In genomic region chr11:66559141-66559861, GRCh38 we compare ENCODE assay signal across 9 cellular contexts. TPM values are rescaled to one million over a fixed set of nuclear protein-coding genes. Genes with fewer than 3 reads are reported as not detected.
DNase-seq lines count a peak whose midpoint lies in the region; ATAC-seq, FAIRE-seq and TF ChIP-seq lines count a peak whose summit lies in the region.
"Had no signal": no experiment of that assay in that cellular context is flagged by ENCODE, and none has a peak within 500 bp of the region (broad histone marks: within the 10 kb centered on the region; RNA-seq: fewer than 3 reads in every experiment).

No MANE protein-coding gene starts in this region.

- intact Hi-C loops in K562 (cut with micrococcal nuclease) (no loop called here), natural killer cell (cut with micrococcal nuclease) (no loop called here)

- no TSS peak for BruUV-seq in K562 (replicated peaks; lab: Mats Ljungman, UMichigan)

- H3K27me3 ChIP-seq in K562 (ENCODE audit: control insufficient read depth in 2 of 2, insufficient read depth in 2 of 2, low read length in 2 of 2) (no peaks in the 10 kb centered on the region), suprapubic skin (peaks cover 9% of the 10 kb centered on the region)

- ATAC-seq in K562 (peak; percentile 88), natural killer cell (peak in 2 of 3 donors; percentile 87 to 89)

- peak; percentile 35 for DNase-seq in AG08395 (ENCODE audit: low spot score)
- DNase-seq in RPMI7951 (ENCODE audit: low read depth) = peak; percentile 19
- peak; percentile 70 to 96 (median 93) for DNase-seq in K562 (ENCODE audit: extremely low read depth in 1 of 4, low spot score in 3 of 4)
- DNase-seq in natural killer cell = no peak
- DNase-seq in mesenteric fat pad (ENCODE audit: low spot score) = no peak
- no peak for DNase-seq in GOT3 (lab: John Stamatoyannopoulos, UW)
- DNase-seq in suprapubic skin (ENCODE audit: low spot score in 2 of 2) = no peak
- DNase-seq in NK-92 (lab: John Stamatoyannopoulos, UW; ENCODE audit: unreplicated experiment) = no peak

- H3K4me1 ChIP-seq in K562 (replicated peaks in 1 of 2; ENCODE audit: control insufficient read depth in 2 of 2, insufficient read depth in 2 of 2, low read length in 2 of 2) = peaks cover 8 to 38% of the 10 kb centered on the region in 2 experiments; a peak in 4 of 5 replicates
- H3K4me1 ChIP-seq in suprapubic skin = peaks cover 10% of the 10 kb centered on the region

- 39% methylated on average over 34 of the region's 49 CpGs for WGBS in K562 (ENCODE audit: insufficient coverage, low coverage, missing lambda C conversion rate)
- WGBS in suprapubic skin = 15% methylated on average over 16 of the region's 49 CpGs

- H3K4me3 ChIP-seq in K562 (no peak overlapping the region), suprapubic skin (no peak overlapping the region)

- no peak for FAIRE-seq in K562 (lab: Jason Lieb, UNC)

- H3K9me3 ChIP-seq in K562 (replicated peaks; ENCODE audit: control insufficient read depth, insufficient read depth, low read depth, low read length) (no peaks in the 10 kb centered on the region), suprapubic skin (no peaks in the 10 kb centered on the region)

- TF ChIP-seq EP300 in K562 (IDR thresholded peaks at IDR 0.05; ENCODE audit: low read length) = no peak
- no peak for TF ChIP-seq EP300 in suprapubic skin (IDR thresholded peaks at IDR 0.05)

- H3K36me3 ChIP-seq in K562 (ENCODE audit: control insufficient read depth, insufficient read depth, low read length) = no peaks in the 10 kb centered on the region
- H3K36me3 ChIP-seq in suprapubic skin = peaks cover 9% of the 10 kb centered on the region

- H2AFZ ChIP-seq in K562 (ENCODE audit: low read depth, low read length) = peak overlapping the region; percentile 96

- H3K9me1 ChIP-seq in K562 (ENCODE audit: control insufficient read depth, insufficient read depth, low read length) = no peaks in the 10 kb centered on the region

- H3K9ac ChIP-seq in K562 (ENCODE audit: insufficient read depth in 1 of 2, low read depth in 2 of 2, low read length in 2 of 2) = peak overlapping the region in 1 of 2 experiments; percentile 82; a peak in 2 of 4 replicates

- no peak for TF ChIP-seq POLR2A in K562 (conservative IDR thresholded peaks at IDR 0.05)
- TF ChIP-seq POLR2A in suprapubic skin (IDR thresholded peaks at IDR 0.05) = no peak

- CTCF ChIA-PET in K562 (lab: Yijun Ruan, JAX; ENCODE audit: low intra/inter-chr PET ratio) = no interaction called here

- no peak overlapping the region for H3K4me3 Mint-ChIP-seq in natural killer cell

- in situ Hi-C loops in K562 (cut with MboI) = loop anchor here (10.0 kb wide), 1 partner anchor 256 kb away; no protein-coding TSS in a partner anchor

- H3K79me2 ChIP-seq in K562 (ENCODE audit: control insufficient read depth, insufficient read depth, low read length) = no peaks in the 10 kb centered on the region

- H3K27ac ChIP-seq in K562 (ENCODE audit: extremely low read depth, low read depth, low read length) = no peak overlapping the region
- no peak overlapping the region for H3K27ac ChIP-seq in suprapubic skin

- peaks cover 0 to 7% of the 10 kb centered on the region in 2 donors for H3K27me3 Mint-ChIP-seq in natural killer cell (ENCODE audit: low read depth in 2 of 2)

- H3K27ac Mint-ChIP-seq in natural killer cell = no peak overlapping the region

- POLR2A ChIA-PET in K562 (lab: Yijun Ruan, JAX) = interaction anchor here (0.6 to 3.6 kb wide), 5 partner anchors 8 to 549 kb away, joined by 3 to 15 read pairs (median 7); partner anchors contain the start of genes CTSF and RBM4

- TF ChIP-seq CTCF in K562 (IDR thresholded peaks at IDR 0.05 in 2 of 3, conservative IDR thresholded peaks at IDR 0.05 in 1 of 3; ENCODE audit: insufficient read depth in 2 of 3, low read depth in 1 of 3, low read length in 3 of 3) (no peak), natural killer cell (IDR thresholded peaks at IDR 0.05) (no peak), suprapubic skin (IDR thresholded peaks at IDR 0.05) (no peak)

- no peaks in the 10 kb centered on the region for H4K20me1 ChIP-seq in K562 (replicated peaks; ENCODE audit: control insufficient read depth, insufficient read depth, low read length)

- no peak for TF ChIP-seq RAD21 in K562 (CRISPR knock-in tag; conservative IDR thresholded peaks at IDR 0.05 in 1 of 2, IDR thresholded peaks at IDR 0.05 in 1 of 2)

- H3K36me3 Mint-ChIP-seq in natural killer cell = no peaks in the 10 kb centered on the region
- H3K36me3 Mint-ChIP-seq: CD4-positive, alpha-beta memory T cell had no signal

- H3K9me3 Mint-ChIP-seq in natural killer cell = no peaks in the 10 kb centered on the region
- H3K9me3 Mint-ChIP-seq: CD4-positive, alpha-beta memory T cell had no signal

- no peak overlapping the region; the same call in 1 of the 2 replicates for H3K4me2 ChIP-seq in K562 (ENCODE audit: insufficient read depth, low read length)

- no peaks in the 10 kb centered on the region for H3K4me1 Mint-ChIP-seq in natural killer cell

RNA-seq across cellular contexts. Expression of gene CTSF, which starts 9.1 kb away (rescaled TPM):
- total RNA-seq in RPMI7951 (2014; rRNA removed; shearing (Covaris generic)) = 26.3 and 27.5 TPM in 2 replicates
- 11.2 and 25.9 TPM in 2 replicates for total RNA-seq in K562 (2011; cell fraction: chromatin; rRNA removed; ENCODE audit: low replicate concordance)
- total RNA-seq in K562 (2011; cell fraction: nucleolus; rRNA removed) = 19.1 and 23.5 TPM in 2 replicates
- 14.6 and 15.1 TPM in 2 replicates for total RNA-seq in K562 (2011; cell fraction: nucleoplasm; rRNA removed)
- total RNA-seq in K562 (2014; rRNA removed) (4.0 and 5.6 TPM in 2 replicates), K562 (2014; rRNA removed; fragmentation: Illumina TruSeq; extraction: Trizol) (2.6 and 3.8 TPM in 2 replicates), K562 (2015; rRNA removed; fragmentation: Illumina TruSeq; extraction: Trizol) (2.4 and 2.5 TPM in 2 replicates), K562 (2021) (4.8 and 5.0 TPM in 2 replicates), natural killer cell (10 to 100 TPM; 17.1 to 27.0 (median 24.8) TPM), mesenteric fat pad (44.2 TPM), suprapubic skin (100 to 1,000 TPM in 1 of 4 donors, 10 to 100 TPM in 3; 61.6 to 114 (median 83.2) TPM)
- polyA plus RNA-seq in K562 (2011; rRNA removed) (10.5 and 13.1 TPM in 2 replicates), K562 (2014; fragmentation: Illumina TruSeq; extraction: Trizol) (2.6 and 4.2 TPM in 2 replicates), K562 (2014; fragmentation: Nextera tagmentation; extraction: Ambion mirVana) (under 1 TPM; 0.41 to 0.55 TPM), K562 (2014; rRNA removed) (4.5 and 5.1 TPM in 2 replicates)
- polyA plus RNA-seq in K562 (2011; cell fraction: cytosol; rRNA removed) = 6.6 and 7.5 TPM in 2 replicates
- 75.0 and 76.5 TPM in 2 replicates for polyA plus RNA-seq in K562 (2011; cell fraction: nucleus; rRNA removed)
- 3.8 and 11.8 TPM in 2 replicates for polyA plus RNA-seq in K562 (2012)
- polyA minus RNA-seq in K562 (2011; rRNA and poly(A)+ RNA removed) = 3.7 and 6.3 TPM in 2 replicates
- 2.3 and 4.0 TPM in 2 replicates for polyA minus RNA-seq in K562 (2011; cell fraction: cytosol; rRNA and poly(A)+ RNA removed)
- polyA minus RNA-seq in K562 (2011; cell fraction: nucleus; rRNA and poly(A)+ RNA removed) = 7.3 and 8.1 TPM in 2 replicates

RNA-seq across cellular contexts. Expression of gene ACTN3, which starts 12.6 kb away (rescaled TPM):
- total RNA-seq in RPMI7951 (2014; rRNA removed; shearing (Covaris generic)) = under 0.01 TPM in 1 of 2 replicates, not detected in the other
- total RNA-seq in K562 (2011; cell fraction: chromatin; rRNA removed; ENCODE audit: low replicate concordance) = 0.21 TPM in 1 of 2 replicates, not detected in the other
- not detected in 2 replicates for total RNA-seq in K562 (2011; cell fraction: nucleolus; rRNA removed)
- not detected in 2 replicates for total RNA-seq in K562 (2011; cell fraction: nucleoplasm; rRNA removed)
- total RNA-seq in K562 (2014; rRNA removed) (not detected in 2 replicates), K562 (2014; rRNA removed; fragmentation: Illumina TruSeq; extraction: Trizol) (not detected in 2 replicates), K562 (2015; rRNA removed; fragmentation: Illumina TruSeq; extraction: Trizol) (not detected in 2 replicates), K562 (2021) (not detected in 2 replicates), natural killer cell (under 1 TPM; 0.33 to 1.00 (median 0.50) TPM), mesenteric fat pad (0.10 TPM), suprapubic skin (not detected)
- polyA plus RNA-seq in K562 (2011; rRNA removed) (not detected in 2 replicates), K562 (2014; fragmentation: Illumina TruSeq; extraction: Trizol) (not detected in 2 replicates), K562 (2014; fragmentation: Nextera tagmentation; extraction: Ambion mirVana) (not detected), K562 (2014; rRNA removed) (not detected in 2 replicates)
- not detected in 2 replicates for polyA plus RNA-seq in K562 (2011; cell fraction: cytosol; rRNA removed)
- polyA plus RNA-seq in K562 (2011; cell fraction: nucleus; rRNA removed) = 0.04 and 0.07 TPM in 2 replicates
- polyA plus RNA-seq in K562 (2012) = not detected in 2 replicates
- not detected in 2 replicates for polyA minus RNA-seq in K562 (2011; rRNA and poly(A)+ RNA removed)
- polyA minus RNA-seq in K562 (2011; cell fraction: cytosol; rRNA and poly(A)+ RNA removed) = not detected in 2 replicates
- polyA minus RNA-seq in K562 (2011; cell fraction: nucleus; rRNA and poly(A)+ RNA removed) = not detected in 2 replicates
- polyA plus RNA-seq: CD4-positive, alpha-beta memory T cell had no signal

RNA-seq across cellular contexts. Expression of gene ZDHHC24, which starts 13.5 kb away (rescaled TPM):
- total RNA-seq in RPMI7951 (2014; rRNA removed; shearing (Covaris generic)) = 7.2 and 10.9 TPM in 2 replicates
- total RNA-seq in K562 (2011; cell fraction: chromatin; rRNA removed; ENCODE audit: low replicate concordance) = 9.2 and 15.6 TPM in 2 replicates
- 14.1 and 15.3 TPM in 2 replicates for total RNA-seq in K562 (2011; cell fraction: nucleolus; rRNA removed)
- total RNA-seq in K562 (2011; cell fraction: nucleoplasm; rRNA removed) = 13.3 and 21.2 TPM in 2 replicates
- 8.3 and 13.4 TPM in 2 replicates for total RNA-seq in K562 (2014; rRNA removed)
- total RNA-seq in K562 (2014; rRNA removed; fragmentation: Illumina TruSeq; extraction: Trizol) = 1.6 and 1.7 TPM in 2 replicates
- 2.0 TPM in 2 replicates for total RNA-seq in K562 (2015; rRNA removed; fragmentation: Illumina TruSeq; extraction: Trizol)
- 9.1 and 11.2 TPM in 2 replicates for total RNA-seq in K562 (2021)
- polyA plus RNA-seq in K562 (2011; rRNA removed) = 3.8 and 5.9 TPM in 2 replicates
- polyA plus RNA-seq in K562 (2011; cell fraction: cytosol; rRNA removed) = 5.9 and 12.5 TPM in 2 replicates
- 3.9 and 6.7 TPM in 2 replicates for polyA plus RNA-seq in K562 (2011; cell fraction: nucleus; rRNA removed)
- polyA plus RNA-seq in K562 (2012) = 4.2 and 9.0 TPM in 2 replicates
- polyA plus RNA-seq in K562 (2014; fragmentation: Illumina TruSeq; extraction: Trizol) = 2.7 and 3.3 TPM in 2 replicates
- under 1 TPM; 0.45 to 0.65 TPM for polyA plus RNA-seq in K562 (2014; fragmentation: Nextera tagmentation; extraction: Ambion mirVana)
- 6.3 and 7.2 TPM in 2 replicates for polyA plus RNA-seq in K562 (2014; rRNA removed)
- 1.2 and 1.7 TPM in 2 replicates for polyA minus RNA-seq in K562 (2011; rRNA and poly(A)+ RNA removed)
- 5.4 and 6.5 TPM in 2 replicates for polyA minus RNA-seq in K562 (2011; cell fraction: cytosol; rRNA and poly(A)+ RNA removed)
- polyA minus RNA-seq in K562 (2011; cell fraction: nucleus; rRNA and poly(A)+ RNA removed) = 1.6 and 2.2 TPM in 2 replicates
- total RNA-seq in natural killer cell = 10 to 100 TPM; 18.5 to 34.9 (median 28.9) TPM
- 14.1 TPM for total RNA-seq in mesenteric fat pad
- total RNA-seq in suprapubic skin = 10 to 100 TPM; 13.9 to 37.2 (median 15.3) TPM

RNA-seq across cellular contexts. Expression of gene CCDC87, which starts 33.6 kb away (rescaled TPM):
- 0.10 and 0.84 TPM in 2 replicates for total RNA-seq in RPMI7951 (2014; rRNA removed; shearing (Covaris generic))
- 1.0 and 1.9 TPM in 2 replicates for total RNA-seq in K562 (2011; cell fraction: chromatin; rRNA removed; ENCODE audit: low replicate concordance)
- 1.3 and 1.7 TPM in 2 replicates for total RNA-seq in K562 (2011; cell fraction: nucleolus; rRNA removed)
- 0.99 and 1.4 TPM in 2 replicates for total RNA-seq in K562 (2011; cell fraction: nucleoplasm; rRNA removed)
- total RNA-seq in K562 (2014; rRNA removed) (0.09 and 0.33 TPM in 2 replicates), K562 (2014; rRNA removed; fragmentation: Illumina TruSeq; extraction: Trizol) (0.13 and 0.18 TPM in 2 replicates), K562 (2015; rRNA removed; fragmentation: Illumina TruSeq; extraction: Trizol) (0.25 and 0.30 TPM in 2 replicates), K562 (2021) (0.40 and 0.44 TPM in 2 replicates), natural killer cell (under 1 TPM; 0.40 to 0.68 (median 0.49) TPM), mesenteric fat pad (not detected), suprapubic skin (under 1 TPM in 2 of 4 donors, not detected in 2; 0.30 to 0.55 TPM)
- polyA plus RNA-seq in K562 (2011; rRNA removed) (0.06 and 0.12 TPM in 2 replicates), K562 (2014; fragmentation: Illumina TruSeq; extraction: Trizol) (0.12 and 0.33 TPM in 2 replicates), K562 (2014; fragmentation: Nextera tagmentation; extraction: Ambion mirVana) (under 1 TPM in 1 of 2 experiments, not detected in 1; 0.03 TPM), K562 (2014; rRNA removed) (0.12 TPM in 1 of 2 replicates, not detected in the other)
- polyA plus RNA-seq in K562 (2011; cell fraction: cytosol; rRNA removed) = 0.09 and 0.10 TPM in 2 replicates
- polyA plus RNA-seq in K562 (2011; cell fraction: nucleus; rRNA removed) = 0.18 and 0.26 TPM in 2 replicates
- 0.11 and 0.20 TPM in 2 replicates for polyA plus RNA-seq in K562 (2012)
- polyA minus RNA-seq in K562 (2011; rRNA and poly(A)+ RNA removed) = 0.21 and 0.32 TPM in 2 replicates
- polyA minus RNA-seq in K562 (2011; cell fraction: cytosol; rRNA and poly(A)+ RNA removed) = 0.46 TPM in 1 of 2 replicates, not detected in the other
- 0.40 and 1.00 TPM in 2 replicates for polyA minus RNA-seq in K562 (2011; cell fraction: nucleus; rRNA and poly(A)+ RNA removed)
- total RNA-seq: CD4-positive, alpha-beta memory T cell had no signal

RNA-seq across cellular contexts. Expression of gene CCS, which starts 33.7 kb away (rescaled TPM):
- 28.5 and 33.3 TPM in 2 replicates for total RNA-seq in RPMI7951 (2014; rRNA removed; shearing (Covaris generic))
- 99.9 and 207 TPM in 2 replicates for total RNA-seq in K562 (2011; cell fraction: chromatin; rRNA removed; ENCODE audit: low replicate concordance)
- total RNA-seq in K562 (2011; cell fraction: nucleolus; rRNA removed) = 128 and 140 TPM in 2 replicates
- total RNA-seq in K562 (2011; cell fraction: nucleoplasm; rRNA removed) = 100 and 106 TPM in 2 replicates
- 28.3 and 31.0 TPM in 2 replicates for total RNA-seq in K562 (2014; rRNA removed)
- total RNA-seq in K562 (2014; rRNA removed; fragmentation: Illumina TruSeq; extraction: Trizol) = 14.1 and 15.9 TPM in 2 replicates
- total RNA-seq in K562 (2015; rRNA removed; fragmentation: Illumina TruSeq; extraction: Trizol) = 23.3 and 26.8 TPM in 2 replicates
- 30.5 and 31.6 TPM in 2 replicates for total RNA-seq in K562 (2021)
- 33.1 and 47.0 TPM in 2 replicates for polyA plus RNA-seq in K562 (2011; rRNA removed)
- polyA plus RNA-seq in K562 (2011; cell fraction: cytosol; rRNA removed) = 37.8 and 37.9 TPM in 2 replicates
- polyA plus RNA-seq in K562 (2011; cell fraction: nucleus; rRNA removed) = 174 and 231 TPM in 2 replicates
- 35.9 and 57.0 TPM in 2 replicates for polyA plus RNA-seq in K562 (2012)
- 18.7 and 23.7 TPM in 2 replicates for polyA plus RNA-seq in K562 (2014; fragmentation: Illumina TruSeq; extraction: Trizol)
- 1 to 10 TPM; 1.1 to 3.0 TPM for polyA plus RNA-seq in K562 (2014; fragmentation: Nextera tagmentation; extraction: Ambion mirVana)
- polyA plus RNA-seq in K562 (2014; rRNA removed) = 46.6 and 46.8 TPM in 2 replicates
- polyA minus RNA-seq in K562 (2011; rRNA and poly(A)+ RNA removed) = 16.0 and 18.3 TPM in 2 replicates
- polyA minus RNA-seq in K562 (2011; cell fraction: cytosol; rRNA and poly(A)+ RNA removed) = 15.1 and 19.8 TPM in 2 replicates
- 27.5 and 28.9 TPM in 2 replicates for polyA minus RNA-seq in K562 (2011; cell fraction: nucleus; rRNA and poly(A)+ RNA removed)
- total RNA-seq in natural killer cell = 10 to 100 TPM; 27.1 to 35.6 (median 32.4) TPM
- 31.5 TPM for total RNA-seq in mesenteric fat pad
- total RNA-seq in suprapubic skin = 10 to 100 TPM; 14.1 to 36.3 (median 20.2) TPM

Comparison
In these comparisons a context has a peak if more than half of its experiments do, and no peak if none do; other contexts are left out.
1. DNase-seq: peak in AG08395 (single experiment), RPMI7951 (single experiment) and K562 (4 of 4); none in natural killer cell (single experiment), mesenteric fat pad (single experiment), GOT3 (single experiment), suprapubic skin (0 of 2) and NK-92 (single experiment).